In genomic region chr14:58297762-58298476, GRCh38 we compare ENCODE assay signal across 8 cellular contexts. TPM values are rescaled to one million over a fixed set of nuclear protein-coding genes. Genes with fewer than 3 reads are reported as not detected.
DNase-seq lines count a peak whose midpoint lies in the region; ATAC-seq and TF ChIP-seq lines count a peak whose summit lies in the region.

No MANE protein-coding gene starts in this region.

- H3K4me3 ChIP-seq in lower leg skin (ENCODE audit: low read depth, poor library complexity, severe bottlenecking): peak overlapping the region; percentile 91

- TF ChIP-seq POLR2A in lower leg skin (IDR thresholded peaks at IDR 0.05): peak in 1 of 2 donors; percentile 85

- intact Hi-C loops in lower leg skin (cut with DNase I; ENCODE audit: low total_unique reads): no loop called here

- TF ChIP-seq CTCF in lower leg skin (IDR thresholded peaks at IDR 0.05): peak in 1 of 3 donors; percentile 55

- WGBS in lower leg skin, 2 donors: 0 to 1% methylated on average over 37 to 40 of the region's 40 CpGs

- ATAC-seq in GM19395 (IDR thresholded peaks at IDR 0.05; ENCODE audit: unreplicated experiment): peak; percentile 86
- ATAC-seq in HG03558 (IDR thresholded peaks at IDR 0.05; ENCODE audit: extremely low read depth, unreplicated experiment): peak; percentile 72

- DNase-seq in CD1c-positive myeloid dendritic cell (ENCODE audit: extremely low spot score) (peak; percentile 99), NCI-H748 treated with DMSO at 0.1 percent for 48 hours (lab: John Stamatoyannopoulos, UW) (peak; percentile 99), ecto neural progenitor cell (ENCODE audit: low spot score) (peak; percentile 99), lower leg skin (ENCODE audit: low spot score in 2 of 2) (peak; percentile 99 to 100)
- DNase-seq in activated CD4-positive, alpha-beta T cell treated with anti-CD3 and anti-CD28 coated beads, Interleukin-2, amount 50 U/mL, for 48 hours: peak; percentile 97 to 98
- DNase-seq in stimulated activated CD4-positive, alpha-beta T cell treated with anti-CD3 and anti-CD28 coated beads, Interleukin-4, amount 100 ng/mL, for 48 hours (ENCODE audit: low read depth in 2 of 2): peak; percentile 94 to 98

RNA-seq across cellular contexts. Expression of gene ARID4A, which starts 0.4 kb away (rescaled TPM):
- total RNA-seq in lower leg skin: 10 to 100 TPM; 13.6 to 32.6 (median 18.4) TPM

RNA-seq across cellular contexts. Expression of gene PSMA3, which starts 53.3 kb away (rescaled TPM):
- total RNA-seq in lower leg skin: 10 to 100 TPM; 55.1 to 70.8 (median 64.4) TPM

Comparison
In these comparisons a context has a peak if more than half of its experiments do, and no peak if none do; other contexts are left out.
1. Peak in every context shown above with its lines: DNase-seq, ATAC-seq and H3K4me3 ChIP-seq.